Comparison of ENCODE assay signal across 1 cellular context in genomic region chr5:58497956-58498942, GRCh38.
TF ChIP-seq lines count a peak whose summit lies in the region.

No MANE protein-coding gene starts in this region.

TF ChIP-seq in GM23338, 12 proteins besides CTCF, POLR2A, EP300 and RAD21 (continued from another document):
- TF ChIP-seq ZNF462 (CRISPR knock-in tag; IDR thresholded peaks at IDR 0.05) (no peak), ZNF331 (CRISPR knock-in tag; IDR thresholded peaks at IDR 0.05; ENCODE audit: low read depth) (no peak), NANOG (IDR thresholded peaks at IDR 0.05; ENCODE audit: borderline replicate concordance) (no peak), EZH2 (IDR thresholded peaks at IDR 0.05; ENCODE audit: low read depth, unreplicated experiment) (no peak), REST (IDR thresholded peaks at IDR 0.05; ENCODE audit: unreplicated experiment) (no peak), ETS1 (IDR thresholded peaks at IDR 0.05) (no peak), POLR2AphosphoS5 (IDR thresholded peaks at IDR 0.05; ENCODE audit: low read depth) (no peak), CREB1 (CRISPR knock-in tag; IDR thresholded peaks at IDR 0.05; ENCODE audit: low read depth) (no peak)
